Comparison of ENCODE assay signal across 1 cellular context in genomic region chr5:146341854-146342253, GRCh38.
TF ChIP-seq lines count a peak whose summit lies in the region.

No MANE protein-coding gene starts in this region.

TF ChIP-seq in H1, 55 proteins besides CTCF, POLR2A, EP300 and RAD21 (continued from another document):
- no peak for TF ChIP-seq ATF2 (IDR thresholded peaks at IDR 0.05; ENCODE audit: low read length)
- TF ChIP-seq BRCA1 (IDR thresholded peaks at IDR 0.05; ENCODE audit: low read depth, low read length) = no peak
- no peak for TF ChIP-seq YY1 (IDR thresholded peaks at IDR 0.05; ENCODE audit: low read depth, low read length)
- TF ChIP-seq JUND (IDR thresholded peaks at IDR 0.05; ENCODE audit: low read length) = no peak
- no peak for TF ChIP-seq TCF12 (IDR thresholded peaks at IDR 0.05; ENCODE audit: low read depth, low read length)
- TF ChIP-seq RNF2 (IDR thresholded peaks at IDR 0.05; ENCODE audit: borderline replicate concordance, low read depth, low read length, missing control alignments, poor library complexity, severe bottlenecking) = peak; percentile 71
- peak; percentile 13; the same call in 1 of the 2 replicates for TF ChIP-seq CBX8 (IDR thresholded peaks at IDR 0.05; ENCODE audit: borderline replicate concordance, low read depth, low read length)
- TF ChIP-seq SUZ12 (IDR thresholded peaks at IDR 0.05; ENCODE audit: low read length) = no peak
TF ChIP-seq in H1: peak in this region for 2.
